7 cellular contexts compared by ENCODE assay signal in the genomic region with DNA sequence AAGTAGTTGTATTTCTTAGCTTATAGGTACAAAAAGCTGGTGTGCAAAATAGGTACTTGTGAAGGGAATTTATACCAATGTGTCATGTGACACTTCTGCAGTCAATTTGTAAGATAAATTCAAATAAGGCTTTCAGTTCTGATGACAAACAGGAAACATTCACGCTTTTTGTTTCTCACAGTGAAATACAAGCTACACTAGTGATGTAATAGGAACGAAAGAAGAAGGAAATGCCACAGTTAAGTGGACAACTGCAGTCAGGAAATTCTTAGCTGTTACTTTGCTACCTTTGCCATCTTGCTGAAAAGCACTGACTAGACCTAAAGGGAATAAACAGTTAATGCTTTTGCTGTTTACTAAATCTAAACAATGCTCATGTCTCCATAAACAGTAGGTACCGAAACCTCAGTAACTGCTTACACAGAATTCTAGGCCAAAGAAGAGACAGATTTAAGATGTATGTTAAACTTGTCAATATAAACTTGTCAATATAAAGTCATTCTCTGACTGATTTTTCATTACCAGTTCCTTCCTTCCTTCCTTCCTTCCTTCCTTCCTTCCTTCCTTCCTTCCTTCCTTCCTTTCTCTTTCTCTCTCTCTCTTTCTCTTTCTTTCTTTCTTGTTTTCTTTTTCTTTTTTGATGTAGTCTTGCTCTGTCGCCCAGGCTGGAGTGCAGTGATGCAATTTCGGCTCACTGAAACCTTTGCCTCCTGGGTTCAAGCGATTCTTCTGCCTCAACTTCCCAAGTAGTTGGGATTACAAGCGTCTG. TPM values are rescaled to one million over a fixed set of nuclear protein-coding genes. Genes with fewer than 3 reads are reported as not detected.
DNase-seq lines count a peak whose midpoint lies in the region; ATAC-seq and TF ChIP-seq lines count a peak whose summit lies in the region.

No MANE protein-coding gene starts in this region.

- intact Hi-C loops in lower lobe of right lung (cut with DNase I): no loop called here

- H3K27ac ChIP-seq in lower lobe of right lung: no peak overlapping the region

- no peaks in the 10 kb centered on the region for H3K9me3 ChIP-seq in lower lobe of right lung

- no peak for TF ChIP-seq CTCF in NB4 (IDR thresholded peaks at IDR 0.05; ENCODE audit: low read depth, low read length)
- no peak for TF ChIP-seq CTCF in lower lobe of right lung (IDR thresholded peaks at IDR 0.05)

- H3K4me3 ChIP-seq in NB4 (ENCODE audit: low read depth, low read length) (no peak overlapping the region), lower lobe of right lung (no peak overlapping the region)

- H3K27me3 ChIP-seq in lower lobe of right lung (ENCODE audit: low read depth): no peaks in the 10 kb centered on the region

- DNase-seq in NB4 (ENCODE audit: low read depth) (peak; percentile 13), lower lobe of right lung (no peak), DMS79 treated with DMSO at 0.1 percent for 48 hours (lab: John Stamatoyannopoulos, UW) (no peak), RPMI8226 (no peak), NCI-H774 (lab: John Stamatoyannopoulos, UW) (no peak)

- peaks cover 52% of the 10 kb centered on the region for H3K4me1 ChIP-seq in lower lobe of right lung

- H3K36me3 ChIP-seq in lower lobe of right lung: no peaks in the 10 kb centered on the region

- TF ChIP-seq POLR2A in NB4 (IDR thresholded peaks at IDR 0.05; ENCODE audit: extremely low read depth, insufficient read length): no peak

- peak; percentile 96 for ATAC-seq in GM18867 (IDR thresholded peaks at IDR 0.05; ENCODE audit: unreplicated experiment)
- ATAC-seq in HG02588 (IDR thresholded peaks at IDR 0.05; ENCODE audit: unreplicated experiment): peak; percentile 93
- peak; percentile 34 to 41 for ATAC-seq in lower lobe of right lung

RNA-seq across cellular contexts. Expression of a gene that starts 10.1 kb away (rescaled TPM):
- 31.4 TPM for total RNA-seq in lower lobe of right lung

Comparison
In these comparisons a context has a peak if more than half of its experiments do, and no peak if none do; other contexts are left out.
1. ATAC-seq: peak in every context shown above with its lines; median percentile 96 in GM18867; 93 in HG02588; 38 in lower lobe of right lung.